In genomic region chr6:22794844-22795243, GRCh38 we compare ENCODE assay signal across 1 cellular context.
TF ChIP-seq lines count a peak whose summit lies in the region.

No MANE protein-coding gene starts in this region.

TF ChIP-seq in HEK293, 187 proteins besides CTCF, POLR2A, EP300 and RAD21 (continued from another document):
- TF ChIP-seq ZBTB11 (tag by site-specific recombination; conservative IDR thresholded peaks at IDR 0.05; ENCODE audit: low read depth) (no peak), ZNF768 (tag by site-specific recombination; IDR thresholded peaks at IDR 0.05) (no peak), ZBTB6 (tag by site-specific recombination; IDR thresholded peaks at IDR 0.05) (no peak), REST (tag by site-specific recombination; IDR thresholded peaks at IDR 0.05) (no peak)
